20 cellular contexts compared by ENCODE assay signal in genomic region chr7:106312099-106312871, GRCh38.
"Had no signal": no experiment of that assay in that cellular context is flagged by ENCODE, and none has a peak within 500 bp of the region (broad histone marks: within the 10 kb centered on the region; RNA-seq: fewer than 3 reads in every experiment).

No MANE protein-coding gene starts in this region.

- H3K4me1 ChIP-seq: lower lobe of right lung, right atrium auricular region, tibial nerve, uterus had no signal

- H3K9me3 ChIP-seq: lower lobe of right lung, tibial nerve, uterus had no signal

- H3K4me3 Mint-ChIP-seq: activated naive CD8-positive, alpha-beta T cell; dendritic cell treated with granulocyte-macrophage colony-stimulating factor and Interleukin-4, amounts not matched to agents 40 ng/mL and 50 ng/mL, for 4 days; nephron progenitor cell; stimulated activated naive CD8-positive, alpha-beta T cell treated with anti-CD3 and anti-CD28 coated beads, Interleukin-15, Interleukin-2, amounts not matched to agents 100 ng/mL and 50 ng/mL, for 24 hours; T-helper 1 cell treated with Interleukin-12 subunit alpha and Interleukin-12 subunit beta and Interleukin-4 antibody, amounts not matched to agents 30 μg/mL and 1 μg/mL, for 36 hours had no signal

- H3K27ac ChIP-seq: cardiac muscle cell, lower lobe of right lung, right atrium auricular region, uterus, WERI-Rb-1 had no signal

- H3K36me3 ChIP-seq: cardiac muscle cell, lower lobe of right lung, right atrium auricular region, tibial nerve, uterus, WERI-Rb-1 had no signal

- H3K27me3 Mint-ChIP-seq: activated naive CD8-positive, alpha-beta T cell; dendritic cell treated with granulocyte-macrophage colony-stimulating factor and Interleukin-4, amounts not matched to agents 40 ng/mL and 50 ng/mL, for 4 days; progenitor cell of endocrine pancreas had no signal

- H3K9me3 Mint-ChIP-seq: dendritic cell treated with granulocyte-macrophage colony-stimulating factor and Interleukin-4, amounts not matched to agents 40 ng/mL and 50 ng/mL, for 4 days had no signal

- H3K27ac Mint-ChIP-seq: nephron progenitor cell; progenitor cell of endocrine pancreas; T-helper 1 cell treated with Interleukin-12 subunit alpha and Interleukin-12 subunit beta and Interleukin-4 antibody, amounts not matched to agents 30 μg/mL and 1 μg/mL, for 36 hours had no signal

- ATAC-seq: lower lobe of right lung had no signal

- H3K36me3 Mint-ChIP-seq: activated naive CD8-positive, alpha-beta T cell had no signal

- DNase-seq: activated CD4-positive, alpha-beta T cell treated with anti-CD3 and anti-CD28 coated beads for 1 hour; activated CD4-positive, alpha-beta T cell treated with anti-CD3 and anti-CD28 coated beads, Interleukin-2, amount 50 U/mL, for 4 hours; activated gamma-delta T cell; effector CD8-positive, alpha-beta T cell; hypothalamus; islet precursor cell; lower lobe of right lung; nephron progenitor cell; occipital lobe; stimulated activated CD4-positive, alpha-beta T cell treated with anti-CD3 and anti-CD28 coated beads, Interleukin-2, amount 100 ng/mL, for 48 hours; uterus; WERI-Rb-1 had no signal

- H3K4me3 ChIP-seq: cardiac muscle cell, lower lobe of right lung, right atrium auricular region, tibial nerve, uterus had no signal

- H3K27me3 ChIP-seq: cardiac muscle cell, right atrium auricular region, tibial nerve, uterus had no signal

- H3K4me1 Mint-ChIP-seq: nephron progenitor cell had no signal
